Comparison of ENCODE assay signal across 20 cellular contexts in genomic region chr19:34298891-34299510, GRCh38. TPM values are rescaled to one million over a fixed set of nuclear protein-coding genes. Genes with fewer than 3 reads are reported as not detected.
DNase-seq lines count a peak whose midpoint lies in the region; ATAC-seq, FAIRE-seq and TF ChIP-seq lines count a peak whose summit lies in the region.
"Had no signal": no experiment of that assay in that cellular context is flagged by ENCODE, and none has a peak within 500 bp of the region (broad histone marks: within the 10 kb centered on the region; RNA-seq: fewer than 3 reads in every experiment).

No MANE protein-coding gene starts in this region.

- no peak for TF ChIP-seq CTCF in A549 (IDR thresholded peaks at IDR 0.05)
- TF ChIP-seq CTCF in MM.1S (IDR thresholded peaks at IDR 0.05; ENCODE audit: low read length), result no peak

- 89% methylated on average over 10 of the region's 10 CpGs for WGBS in A549 (ENCODE audit: missing lambda C conversion rate)

- no peaks in the 10 kb centered on the region for H3K79me2 ChIP-seq in MM.1S (ENCODE audit: low read length)

- H3K9me3 Mint-ChIP-seq in activated T-helper 17 cell treated with anti-CD3 and anti-CD28 coated beads, Interleukin-2, amount 50 U/mL, for 72 hours, result no peaks in the 10 kb centered on the region

- peaks cover 39% of the 10 kb centered on the region for H3K36me3 Mint-ChIP-seq in activated T-helper 17 cell treated with anti-CD3 and anti-CD28 coated beads, Interleukin-2, amount 50 U/mL, for 72 hours (ENCODE audit: low read depth)

- no peaks in the 10 kb centered on the region for H3K27me3 Mint-ChIP-seq in activated T-helper 17 cell treated with anti-CD3 and anti-CD28 coated beads, Interleukin-2, amount 50 U/mL, for 72 hours

- no peak for TF ChIP-seq RAD21 in A549 (conservative IDR thresholded peaks at IDR 0.05 in 1 of 2, IDR thresholded peaks at IDR 0.05 in 1 of 2)

- H3K4me2 ChIP-seq in A549 (no peak overlapping the region), MM.1S (ENCODE audit: low read depth, low read length) (no peak overlapping the region)

- H3F3A ChIP-seq in MM.1S (ENCODE audit: insufficient read depth, low read length), result no peaks in the 10 kb centered on the region

- no peaks in the 10 kb centered on the region for H3K27me3 ChIP-seq in muscle layer of duodenum (ENCODE audit: low read depth, low read length)
- H3K27me3 ChIP-seq in MM.1S (replicated peaks; ENCODE audit: insufficient read depth, low read length), result no peaks in the 10 kb centered on the region
- H3K27me3 ChIP-seq: brain microvascular endothelial cell, right atrium auricular region had no signal

- peaks cover 4% of the 10 kb centered on the region for H3K4me1 Mint-ChIP-seq in activated T-helper 17 cell treated with anti-CD3 and anti-CD28 coated beads, Interleukin-2, amount 50 U/mL, for 72 hours

- H3K4me1 ChIP-seq in A549, result peaks cover 9% of the 10 kb centered on the region; the same call in 2 of the 3 replicates
- peaks cover 0 to 3% of the 10 kb centered on the region in 2 donors for H3K4me1 ChIP-seq in muscle layer of duodenum (ENCODE audit: control insufficient read depth in 1 of 2, insufficient read depth in 2 of 2, low read length in 2 of 2)
- no peaks in the 10 kb centered on the region for H3K4me1 ChIP-seq in MM.1S (ENCODE audit: low read length)
- H3K4me1 ChIP-seq: right atrium auricular region had no signal

- TF ChIP-seq EP300 in A549 (IDR thresholded peaks at IDR 0.05), result no peak

- DNase-seq in A549 (ENCODE audit: low read depth in 1 of 2, low spot score in 1 of 2) (no peak), DMS79 (lab: John Stamatoyannopoulos, UW) (peak; percentile 87), NCI-H1436 treated with DMSO at 0.1 percent for 48 hours (lab: John Stamatoyannopoulos, UW) (no peak), GOT3 (lab: John Stamatoyannopoulos, UW) (no peak), MM.1S (no peak)
- DNase-seq: activated CD8-positive, alpha-beta memory T cell treated with anti-CD3 and anti-CD28 coated beads for 24 hours; brain microvascular endothelial cell; cortex of kidney; foreskin melanocyte; kidney; NCI-H1092 treated with DMSO at 0.1 percent for 48 hours; NCI-H774; nucleus accumbens had no signal

- POLR2A ChIA-PET in A549 (lab: Yijun Ruan, JAX), result no interaction called here

- no peaks in the 10 kb centered on the region for H4K20me1 ChIP-seq in MM.1S (ENCODE audit: insufficient read depth, low read length)

- no peak overlapping the region for H3K4me3 Mint-ChIP-seq in activated T-helper 17 cell treated with anti-CD3 and anti-CD28 coated beads, Interleukin-2, amount 50 U/mL, for 72 hours

- H3K4me3 ChIP-seq in A549, result no peak overlapping the region
- H3K4me3 ChIP-seq in muscle layer of duodenum (ENCODE audit: low read depth in 1 of 2, low read length in 2 of 2), result no peak overlapping the region
- no peak overlapping the region for H3K4me3 ChIP-seq in MM.1S (ENCODE audit: low read length)
- H3K4me3 ChIP-seq: right atrium auricular region, SK-N-MC, thoracic aorta had no signal

- no peaks in the 10 kb centered on the region for H3K9me2 ChIP-seq in MM.1S (replicated peaks; ENCODE audit: insufficient read depth, low read length)

- H3K9ac ChIP-seq in MM.1S (ENCODE audit: low read length), result no peak overlapping the region

- H3K27ac ChIP-seq in A549 (no peak overlapping the region), muscle layer of duodenum (ENCODE audit: low read length) (peak overlapping the region; percentile 42), MM.1S (ENCODE audit: low read length) (no peak overlapping the region)
- H3K27ac ChIP-seq: brain microvascular endothelial cell, right atrium auricular region, SK-N-MC, thoracic aorta had no signal

- peak; percentile 36 for FAIRE-seq in A549 (lab: Jason Lieb, UNC)
- FAIRE-seq: GM18507, kidney had no signal

- H2AFZ ChIP-seq in MM.1S (ENCODE audit: low read length), result no peak overlapping the region

- H3K9me3 ChIP-seq in A549 (no peaks in the 10 kb centered on the region), muscle layer of duodenum (ENCODE audit: control insufficient read depth in 1 of 2, low read length in 2 of 2) (no peaks in the 10 kb centered on the region), MM.1S (replicated peaks; ENCODE audit: insufficient read depth, low read length) (no peaks in the 10 kb centered on the region)
- H3K9me3 ChIP-seq: right atrium auricular region, thoracic aorta had no signal

- TF ChIP-seq POLR2A in A549 (IDR thresholded peaks at IDR 0.05; ENCODE audit: low read length), result no peak

- H3K36me3 ChIP-seq in muscle layer of duodenum (ENCODE audit: control insufficient read depth in 1 of 2, insufficient read depth in 2 of 2, low read length in 2 of 2) (peaks cover 10 to 17% of the 10 kb centered on the region in 2 donors), MM.1S (replicated peaks; ENCODE audit: insufficient read depth, low read length) (no peaks in the 10 kb centered on the region)

- peak overlapping the region; percentile 50 for H3K27ac Mint-ChIP-seq in activated T-helper 17 cell treated with anti-CD3 and anti-CD28 coated beads, Interleukin-2, amount 50 U/mL, for 72 hours

- CTCF ChIA-PET in A549 (lab: Yijun Ruan, JAX), result interaction anchor here (0.6 to 1.7 kb wide), 6 partner anchors 10 to 60 kb away, joined by 3 to 4 read pairs (median 3); no protein-coding TSS in a partner anchor

- no peak; a peak in 1 of 6 replicates for ATAC-seq in A549
- ATAC-seq in activated T-helper 17 cell treated with anti-CD3 and anti-CD28 coated beads, Interleukin-2, amount 50 U/mL, for 72 hours (replicated peaks), result no peak
- no peak for ATAC-seq in HG03196 (IDR thresholded peaks at IDR 0.05; ENCODE audit: unreplicated experiment)

TF ChIP-seq in A549, 52 proteins besides CTCF, POLR2A, EP300 and RAD21:
- TF ChIP-seq TP53 (CRISPR knock-in tag; IDR thresholded peaks at IDR 0.05) (no peak), ZNF302 (CRISPR knock-in tag; IDR thresholded peaks at IDR 0.05) (no peak), SMC3 (IDR thresholded peaks at IDR 0.05) (no peak), CEBPB (IDR thresholded peaks at IDR 0.05) (no peak), NR3C1 (IDR thresholded peaks at IDR 0.05) (no peak), PHF8 (IDR thresholded peaks at IDR 0.05; ENCODE audit: borderline replicate concordance, low read depth) (no peak), JUN (IDR thresholded peaks at IDR 0.05) (no peak), HMGXB4 (CRISPR knock-in tag; IDR thresholded peaks at IDR 0.05; ENCODE audit: borderline replicate concordance) (no peak), MAFK (IDR thresholded peaks at IDR 0.05; ENCODE audit: partially characterized antibody) (no peak), MAZ (IDR thresholded peaks at IDR 0.05; ENCODE audit: borderline replicate concordance, low read depth, low read length) (no peak)

RNA-seq across cellular contexts. Expression of gene GARRE1, which starts 44.6 kb away (rescaled TPM):
- 19.4 and 20.0 TPM in 2 replicates for polyA plus RNA-seq in A549 (2011; rRNA removed)
- 10.9 and 13.3 TPM in 2 replicates for polyA plus RNA-seq in A549 (2012; cell fraction: cytosol; rRNA removed)
- 15.7 and 23.1 TPM in 2 replicates for polyA plus RNA-seq in A549 (2012; cell fraction: nucleus; rRNA removed)
- 9.0 to 9.6 TPM (median 9.1 TPM) in 3 replicates for polyA plus RNA-seq in A549 (2017; fragmentation: RNase III; extraction: RNeasy Plus Mini Kit Qiagen cat#74134 plus additional on column Dnase treatment)
- polyA minus RNA-seq in A549 (2011; rRNA and poly(A)+ RNA removed), result 21.1 and 21.2 TPM in 2 replicates
- total RNA-seq in activated T-helper 17 cell treated with anti-CD3 and anti-CD28 coated beads, Interleukin-2, amount 50 U/mL, for 72 hours, result 10 to 100 TPM; 13.6 to 22.2 TPM
